ENCODE assay signal across 9 cellular contexts in the genomic region with DNA sequence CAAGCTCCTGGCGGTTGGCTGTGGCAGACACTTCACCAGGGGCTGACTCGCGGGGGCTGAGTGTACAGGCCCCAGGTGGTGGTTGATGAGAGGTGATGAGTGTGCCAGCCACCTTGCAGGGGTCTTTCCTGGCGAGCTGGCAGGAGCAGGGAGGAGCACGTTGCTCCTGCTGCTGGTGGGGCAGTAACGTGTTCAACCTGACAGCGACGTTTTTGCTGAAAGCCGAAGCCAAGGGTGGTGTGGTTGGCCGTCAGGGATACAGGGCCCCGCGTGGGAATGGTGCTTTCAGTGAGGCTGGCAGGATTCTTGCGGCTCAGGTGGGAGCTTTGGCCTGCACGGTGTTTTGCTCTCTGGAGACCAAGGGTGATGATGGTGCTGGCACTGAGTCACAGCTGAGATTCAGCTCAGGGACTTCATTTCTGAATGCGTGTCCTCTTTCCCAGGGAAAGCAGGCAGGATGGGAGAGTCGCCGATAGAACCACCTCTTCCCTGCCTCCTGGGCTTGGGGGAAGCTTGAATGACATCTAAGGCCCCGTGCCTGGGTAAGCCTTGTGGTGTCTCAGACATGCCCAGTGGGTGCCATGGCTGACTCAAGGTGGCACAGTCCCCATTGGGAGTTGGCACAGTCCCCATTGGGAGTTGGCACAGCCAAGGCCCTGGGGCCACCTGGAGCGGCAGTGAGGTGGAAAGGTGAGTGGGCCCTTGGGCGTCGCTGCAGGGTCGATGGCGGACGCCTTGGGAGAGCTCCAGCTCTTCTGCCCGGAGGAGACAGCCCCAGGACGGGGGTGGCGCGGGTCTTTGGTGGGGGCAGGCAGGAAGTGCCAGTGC. TPM values are rescaled to one million over a fixed set of nuclear protein-coding genes. Genes with fewer than 3 reads are reported as not detected.
A peak's percentile ranks its signal among the peaks of the same experiment; 100 is the strongest.
DNase-seq lines count a peak whose midpoint lies in the region; ATAC-seq, FAIRE-seq and TF ChIP-seq lines count a peak whose summit lies in the region.
"Had no signal": no experiment of that assay in that cellular context is flagged by ENCODE, and none has a peak within 500 bp of the region (broad histone marks: within the 10 kb centered on the region; RNA-seq: fewer than 3 reads in every experiment).

No MANE protein-coding gene starts in this region.

- 49 to 56% (median 50%) methylated on average over 28 of the region's 28 CpGs for WGBS in ovary, 3 donors

- no peak for TF ChIP-seq CTCF in ovary (IDR thresholded peaks at IDR 0.05)

- ATAC-seq in activated CD8-positive, alpha-beta T cell treated with anti-CD3 and anti-CD28 coated beads, Interleukin-2, amount 10 ng/mL, durations not matched to agents 7 days and 5 days, result no peak
- no peak for ATAC-seq in GM18868 (IDR thresholded peaks at IDR 0.05; ENCODE audit: unreplicated experiment)

- H3K27me3 Mint-ChIP-seq in CD4-positive, alpha-beta memory T cell, result no peaks in the 10 kb centered on the region
- H3K27me3 Mint-ChIP-seq in activated CD8-positive, alpha-beta T cell treated with anti-CD3 and anti-CD28 coated beads, Interleukin-2, amount 10 ng/mL, durations not matched to agents 7 days and 5 days (ENCODE audit: low read depth), result no peaks in the 10 kb centered on the region

- CTCF ChIA-PET in CD4-positive, alpha-beta memory T cell (lab: Charles Lee; ENCODE audit: partially characterized antibody), result no interaction called here
- CTCF ChIA-PET in activated CD8-positive, alpha-beta T cell treated with anti-CD3 and anti-CD28 coated beads, Interleukin-2, amount 10 ng/mL, durations not matched to agents 7 days and 5 days (lab: Charles Lee), result no interaction called here

- peaks cover 60% of the 10 kb centered on the region for H3K4me1 ChIP-seq in CD4-positive, alpha-beta memory T cell (ENCODE audit: insufficient read depth, low read length)
- peaks cover 44% of the 10 kb centered on the region for H3K4me1 ChIP-seq in ovary (ENCODE audit: insufficient read depth)

- intact Hi-C loops in CD4-positive, alpha-beta memory T cell (cut with micrococcal nuclease), result no loop called here
- intact Hi-C loops in ovary (cut with DNase I), result no loop called here

- no peak for TF ChIP-seq POLR2A in ovary (IDR thresholded peaks at IDR 0.05)

- no peak for TF ChIP-seq EP300 in ovary (IDR thresholded peaks at IDR 0.05)

- H3K9me3 Mint-ChIP-seq in CD4-positive, alpha-beta memory T cell, result peaks cover 0 to 2% (median 0%) of the 10 kb centered on the region in 8 donors
- no peaks in the 10 kb centered on the region for H3K9me3 Mint-ChIP-seq in activated CD8-positive, alpha-beta T cell treated with anti-CD3 and anti-CD28 coated beads, Interleukin-2, amount 10 ng/mL, durations not matched to agents 7 days and 5 days (ENCODE audit: insufficient read depth)

- H3K36me3 ChIP-seq in CD4-positive, alpha-beta memory T cell (ENCODE audit: insufficient read depth, low read length), result peaks cover 58% of the 10 kb centered on the region
- no peaks in the 10 kb centered on the region for H3K36me3 ChIP-seq in ovary

- no peaks in the 10 kb centered on the region for H3K9me3 ChIP-seq in CD4-positive, alpha-beta memory T cell (ENCODE audit: control insufficient read depth in 1 of 2, low read length in 2 of 2)
- no peaks in the 10 kb centered on the region for H3K9me3 ChIP-seq in ovary

- no peak overlapping the region for H3K27ac ChIP-seq in CD4-positive, alpha-beta memory T cell (ENCODE audit: low read depth, low read length)
- H3K27ac ChIP-seq in ovary, result peak overlapping the region; percentile 67 to 68

- H3K4me3 ChIP-seq in CD4-positive, alpha-beta memory T cell (ENCODE audit: low read length in 2 of 2), result no peak overlapping the region
- H3K4me3 ChIP-seq in ovary, result peak overlapping the region; percentile 21

- POLR2A ChIA-PET in CD4-positive, alpha-beta memory T cell (lab: Charles Lee; ENCODE audit: partially characterized antibody), result no interaction called here
- POLR2A ChIA-PET in activated CD8-positive, alpha-beta T cell treated with anti-CD3 and anti-CD28 coated beads, Interleukin-2, amount 10 ng/mL, durations not matched to agents 7 days and 5 days (lab: Charles Lee), result no interaction called here

- H3K27me3 ChIP-seq in CD4-positive, alpha-beta memory T cell (ENCODE audit: insufficient read depth, low read length), result no peaks in the 10 kb centered on the region
- no peaks in the 10 kb centered on the region for H3K27me3 ChIP-seq in ovary

- H3K4me1 Mint-ChIP-seq in CD4-positive, alpha-beta memory T cell, result peaks cover 29 to 63% (median 51%) of the 10 kb centered on the region in 4 donors
- H3K4me1 Mint-ChIP-seq in activated CD8-positive, alpha-beta T cell treated with anti-CD3 and anti-CD28 coated beads, Interleukin-2, amount 10 ng/mL, durations not matched to agents 7 days and 5 days (ENCODE audit: low read depth), result peaks cover 48% of the 10 kb centered on the region

- H3K36me3 Mint-ChIP-seq in CD4-positive, alpha-beta memory T cell, result peaks cover 18 to 45% of the 10 kb centered on the region in 2 donors
- peaks cover 49% of the 10 kb centered on the region for H3K36me3 Mint-ChIP-seq in activated CD8-positive, alpha-beta T cell treated with anti-CD3 and anti-CD28 coated beads, Interleukin-2, amount 10 ng/mL, durations not matched to agents 7 days and 5 days (ENCODE audit: low read depth)

- peak overlapping the region in 6 of 7 donors; percentile 6 to 93 (median 82) for H3K27ac Mint-ChIP-seq in CD4-positive, alpha-beta memory T cell
- peak overlapping the region; percentile 63 for H3K27ac Mint-ChIP-seq in activated CD8-positive, alpha-beta T cell treated with anti-CD3 and anti-CD28 coated beads, Interleukin-2, amount 10 ng/mL, durations not matched to agents 7 days and 5 days

- H3K4me3 Mint-ChIP-seq in CD4-positive, alpha-beta memory T cell, result peak overlapping the region in 7 of 8 donors; percentile 21 to 76 (median 34)
- H3K4me3 Mint-ChIP-seq in activated CD8-positive, alpha-beta T cell treated with anti-CD3 and anti-CD28 coated beads, Interleukin-2, amount 10 ng/mL, durations not matched to agents 7 days and 5 days, result no peak overlapping the region

- FAIRE-seq in urothelium cell line (lab: Jason Lieb, UNC), result no peak
- FAIRE-seq: endometrium had no signal

- DNase-seq in CD4-positive, alpha-beta memory T cell, result no peak
- DNase-seq in activated CD8-positive, alpha-beta T cell treated with anti-CD3 and anti-CD28 coated beads, Interleukin-2, amount 10 ng/mL, durations not matched to agents 7 days and 5 days, result no peak
- DNase-seq in fibroblast of peridontal ligament (ENCODE audit: extremely low read depth) (peak; percentile 25), ovary (peak in 2 of 5 donors; percentile 54 to 57), cerebellar cortex (ENCODE audit: low spot score) (no peak), DMS 273 treated with DMSO at 0.1 percent for 48 hours (lab: John Stamatoyannopoulos, UW) (no peak), urothelium cell line (ENCODE audit: low spot score) (no peak)

RNA-seq across cellular contexts. Expression of a gene that starts 8.8 kb away (rescaled TPM):
- total RNA-seq in CD4-positive, alpha-beta memory T cell, result 100 to 1,000 TPM; 143 to 152 TPM
- polyA plus RNA-seq in CD4-positive, alpha-beta memory T cell, result 1 to 10 TPM; 2.5 to 9.1 TPM
- total RNA-seq in activated CD8-positive, alpha-beta T cell treated with anti-CD3 and anti-CD28 coated beads, Interleukin-2, amount 10 ng/mL, durations not matched to agents 7 days and 5 days, result 100 to 1,000 TPM; 264 to 270 TPM
- 100 to 1,000 TPM in 1 of 7 donors, 10 to 100 TPM in 6; 35.4 to 113 (median 79.5) TPM for total RNA-seq in ovary
- 10 to 100 TPM; 29.6 to 58.5 TPM for polyA plus RNA-seq in ovary

RNA-seq across cellular contexts. Expression of a gene that starts 14.9 kb away (rescaled TPM):
- total RNA-seq in CD4-positive, alpha-beta memory T cell, result 10 to 100 TPM; 15.9 to 16.2 TPM
- polyA plus RNA-seq in CD4-positive, alpha-beta memory T cell, result 10 to 100 TPM; 19.3 to 20.3 TPM
- total RNA-seq in activated CD8-positive, alpha-beta T cell treated with anti-CD3 and anti-CD28 coated beads, Interleukin-2, amount 10 ng/mL, durations not matched to agents 7 days and 5 days, result 10 to 100 TPM; 26.2 to 26.8 TPM
- total RNA-seq in ovary, result 10 to 100 TPM in 6 of 7 donors, 1 to 10 TPM in 1; 8.3 to 34.1 (median 20.1) TPM
- 10 to 100 TPM in 1 of 2 donors, 1 to 10 TPM in 1; 8.0 to 13.8 TPM for polyA plus RNA-seq in ovary

RNA-seq across cellular contexts. Expression of a gene that starts 22.0 kb away (rescaled TPM):
- 1,000 to 10,000 TPM; 1,715 to 1,828 TPM for total RNA-seq in CD4-positive, alpha-beta memory T cell
- polyA plus RNA-seq in CD4-positive, alpha-beta memory T cell, result 1,000 to 10,000 TPM; 2,575 to 2,757 TPM
- total RNA-seq in activated CD8-positive, alpha-beta T cell treated with anti-CD3 and anti-CD28 coated beads, Interleukin-2, amount 10 ng/mL, durations not matched to agents 7 days and 5 days, result 1,000 to 10,000 TPM; 1,384 TPM
- total RNA-seq in ovary, result 1,000 to 10,000 TPM; 1,643 to 7,253 (median 2,328) TPM
- 1,000 to 10,000 TPM in 1 of 2 donors, 100 to 1,000 TPM in 1; 174 to 5,234 TPM for polyA plus RNA-seq in ovary

RNA-seq across cellular contexts. Expression of a gene that starts 32.5 kb away (rescaled TPM):
- total RNA-seq in CD4-positive, alpha-beta memory T cell, result 10 to 100 TPM; 68.6 to 73.5 TPM
- polyA plus RNA-seq in CD4-positive, alpha-beta memory T cell, result 100 to 1,000 TPM; 180 to 193 TPM
- total RNA-seq in activated CD8-positive, alpha-beta T cell treated with anti-CD3 and anti-CD28 coated beads, Interleukin-2, amount 10 ng/mL, durations not matched to agents 7 days and 5 days, result 100 to 1,000 TPM; 122 to 127 TPM
- total RNA-seq in ovary, result 100 to 1,000 TPM in 1 of 7 donors, 10 to 100 TPM in 6; 65.6 to 112 (median 79.9) TPM
- 10 to 100 TPM in 1 of 2 donors, under 1 TPM in 1; 0.72 to 96.2 TPM for polyA plus RNA-seq in ovary

RNA-seq across cellular contexts. Expression of a gene that starts 33.7 kb away (rescaled TPM):
- total RNA-seq in CD4-positive, alpha-beta memory T cell, result not detected
- polyA plus RNA-seq in CD4-positive, alpha-beta memory T cell, result not detected
- total RNA-seq in activated CD8-positive, alpha-beta T cell treated with anti-CD3 and anti-CD28 coated beads, Interleukin-2, amount 10 ng/mL, durations not matched to agents 7 days and 5 days, result not detected
- total RNA-seq in ovary, result under 1 TPM; under 0.01 to 0.28 (median 0.12) TPM
- under 1 TPM in 1 of 2 donors, not detected in 1; 0.02 TPM for polyA plus RNA-seq in ovary
